In the genomic region with DNA sequence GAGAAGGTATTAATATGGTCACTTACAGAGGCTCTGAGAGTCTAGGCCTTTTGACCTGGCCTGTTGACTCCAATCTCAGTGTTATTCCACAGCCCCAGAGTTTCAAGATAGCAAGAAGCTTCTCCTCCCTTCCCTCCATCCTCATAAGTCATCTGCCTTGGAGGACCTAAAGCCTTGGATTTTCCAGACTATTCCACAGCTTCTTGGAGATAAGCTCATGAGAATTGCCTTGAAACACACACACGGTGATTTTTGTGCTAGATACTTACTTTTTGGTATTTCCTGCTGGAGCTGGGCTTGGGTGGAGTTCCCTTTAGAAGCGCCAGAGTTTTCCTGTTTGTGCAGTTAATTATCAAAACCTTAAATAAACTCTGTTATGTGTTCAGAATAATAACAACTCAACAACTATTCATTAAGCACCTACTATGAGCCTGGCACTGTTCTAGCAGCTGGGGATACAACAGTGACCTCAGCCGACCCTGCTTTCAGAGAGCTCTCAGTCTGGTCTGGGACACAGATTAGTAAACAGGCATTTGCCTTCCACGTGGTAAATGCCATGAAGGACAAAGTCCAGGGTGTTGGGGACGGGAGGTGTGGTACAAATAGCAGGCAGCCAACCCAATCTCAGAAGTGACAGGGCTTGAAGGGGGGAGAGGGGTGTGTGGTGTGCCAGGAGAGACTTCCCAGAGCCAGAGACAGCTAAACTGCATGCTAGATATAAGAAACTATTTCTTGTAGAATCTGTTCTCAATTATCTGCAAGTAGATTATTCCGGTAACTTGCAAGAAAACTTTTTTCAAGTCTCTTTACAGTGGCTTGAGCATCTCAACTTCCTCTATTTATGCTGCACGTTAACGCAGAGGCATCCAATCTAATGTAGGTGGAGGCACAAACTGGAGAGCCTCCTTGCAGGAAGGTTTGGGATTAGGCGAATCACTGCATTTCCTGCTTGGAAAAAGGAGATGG, we compare ENCODE assay signal across 9 cellular contexts. TPM values are rescaled to one million over a fixed set of nuclear protein-coding genes. Genes with fewer than 3 reads are reported as not detected.
A peak's percentile ranks its signal among the peaks of the same experiment; 100 is the strongest.
DNase-seq lines count a peak whose midpoint lies in the region; ATAC-seq and TF ChIP-seq lines count a peak whose summit lies in the region.
"Had no signal": no experiment of that assay in that cellular context is flagged by ENCODE, and none has a peak within 500 bp of the region (broad histone marks: within the 10 kb centered on the region; RNA-seq: fewer than 3 reads in every experiment).

No MANE protein-coding gene starts in this region.

- TF ChIP-seq EP300 in esophagus muscularis mucosa (IDR thresholded peaks at IDR 0.05) = no peak
- TF ChIP-seq EP300 in tibial nerve (IDR thresholded peaks at IDR 0.05) = peak in 1 of 2 donors; percentile 72

- no peak for TF ChIP-seq POLR2A in esophagus muscularis mucosa (IDR thresholded peaks at IDR 0.05; ENCODE audit: low read depth)
- no peak for TF ChIP-seq POLR2A in tibial nerve (IDR thresholded peaks at IDR 0.05)

- H3K9me3 ChIP-seq in esophagus muscularis mucosa (no peaks in the 10 kb centered on the region), mucosa of descending colon (no peaks in the 10 kb centered on the region), tibial nerve (no peaks in the 10 kb centered on the region)

- WGBS in esophagus muscularis mucosa = 38% methylated on average over 8 of the region's 9 CpGs
- WGBS in tibial nerve, 2 donors = 40 to 42% methylated on average over 9 of the region's 9 CpGs

- H3K27ac ChIP-seq in esophagus muscularis mucosa (replicated peaks in 1 of 4) (peak overlapping the region; percentile 60 to 69 (median 64)), tibial nerve (peak overlapping the region; percentile 44 to 84 (median 74))

- H3K4me3 ChIP-seq in esophagus muscularis mucosa (no peak overlapping the region), mucosa of descending colon (no peak overlapping the region), tibial nerve (no peak overlapping the region)

- DNase-seq in NCI-H774 (lab: John Stamatoyannopoulos, UW) (peak; percentile 32), esophagus muscularis mucosa (ENCODE audit: extremely low spot score) (no peak), mucosa of descending colon (peak; percentile 58 to 85 (median 75)), tibial nerve (ENCODE audit: low spot score in 2 of 2) (no peak), NCI-H1417 (lab: John Stamatoyannopoulos, UW) (no peak)
- no peak for DNase-seq in activated CD4-positive, CD25-positive, alpha-beta regulatory T cell treated with anti-CD3 and anti-CD28 coated beads, Interleukin-2, amount 50 U/mL, for 72 hours
- DNase-seq: GDM1; stimulated activated CD4-positive, alpha-beta T cell treated with anti-CD3 and anti-CD28 coated beads, Interleukin-15, amount 100 ng/mL, for 24 hours had no signal

- intact Hi-C loops in esophagus muscularis mucosa (cut with DNase I) (no loop called here), mucosa of descending colon (cut with DNase I, micrococcal nuclease) (no loop called here)

- H3K4me1 ChIP-seq in esophagus muscularis mucosa = peaks cover 50 to 74% (median 56%) of the 10 kb centered on the region in 4 donors
- peaks cover 29% of the 10 kb centered on the region for H3K4me1 ChIP-seq in mucosa of descending colon (ENCODE audit: low read depth)
- peaks cover 0 to 75% (median 34%) of the 10 kb centered on the region in 4 donors for H3K4me1 ChIP-seq in tibial nerve

- H3K27me3 ChIP-seq in esophagus muscularis mucosa = no peaks in the 10 kb centered on the region
- H3K27me3 ChIP-seq in tibial nerve = no peaks in the 10 kb centered on the region

- TF ChIP-seq CTCF in esophagus muscularis mucosa (IDR thresholded peaks at IDR 0.05) (peak in 1 of 3 experiments; percentile 10), mucosa of descending colon (IDR thresholded peaks at IDR 0.05) (no peak), tibial nerve (IDR thresholded peaks at IDR 0.05) (no peak)

- ATAC-seq in mucosa of descending colon (peak; percentile 90), GM19035 (IDR thresholded peaks at IDR 0.05; ENCODE audit: unreplicated experiment) (no peak)

- H3K36me3 ChIP-seq in esophagus muscularis mucosa (no peaks in the 10 kb centered on the region), mucosa of descending colon (ENCODE audit: low read depth) (no peaks in the 10 kb centered on the region), tibial nerve (no peaks in the 10 kb centered on the region)

RNA-seq across cellular contexts. Expression of a gene that starts 55.9 kb away (rescaled TPM):
- total RNA-seq in esophagus muscularis mucosa (100 to 1,000 TPM; 143 to 209 (median 184) TPM), mucosa of descending colon (100 to 1,000 TPM in 1 of 3 donors, 10 to 100 TPM in 2; 29.5 to 104 (median 45.4) TPM), tibial nerve (100 to 1,000 TPM; 286 to 387 (median 351) TPM)

Comparison
In these comparisons a context has a peak if more than half of its experiments do, and no peak if none do; other contexts are left out.
1. DNase-seq: peak in NCI-H774 (single experiment) and mucosa of descending colon (3 of 3); none in esophagus muscularis mucosa (single experiment), tibial nerve (0 of 2), NCI-H1417 (0 of 3) and activated CD4-positive, CD25-positive, alpha-beta regulatory T cell treated with anti-CD3 and anti-CD28 coated beads, Interleukin-2, amount 50 U/mL, for 72 hours (single experiment).